Comparison of ENCODE assay signal across 8 cellular contexts in genomic region chr6:106300944-106301343, GRCh38. TPM values are rescaled to one million over a fixed set of nuclear protein-coding genes. Genes with fewer than 3 reads are reported as not detected.
A peak's percentile ranks its signal among the peaks of the same experiment; 100 is the strongest.
DNase-seq lines count a peak whose midpoint lies in the region; ATAC-seq and TF ChIP-seq lines count a peak whose summit lies in the region.
"Had no signal": no experiment of that assay in that cellular context is flagged by ENCODE, and none has a peak within 500 bp of the region (broad histone marks: within the 10 kb centered on the region; RNA-seq: fewer than 3 reads in every experiment).

No MANE protein-coding gene starts in this region.

- CTCF ChIA-PET in GM10248 (lab: Yijun Ruan, JAX), result interaction anchor here (0.6 to 2.3 kb wide), 13 partner anchors 9 to 878 kb away, joined by 3 to 16 read pairs (median 3); no protein-coding TSS in a partner anchor

- WGBS in spleen, 5 donors, result 73 to 78% (median 75%) methylated on average over 3 of the region's 3 CpGs

- no peak overlapping the region for H3K4me3 ChIP-seq in spleen

- H3K9me3 ChIP-seq in spleen, result no peaks in the 10 kb centered on the region

- ATAC-seq in GM19467 (IDR thresholded peaks at IDR 0.05; ENCODE audit: unreplicated experiment), result no peak
- no peak for ATAC-seq in GM21390 (IDR thresholded peaks at IDR 0.05; ENCODE audit: unreplicated experiment)

- H3K36me3 Mint-ChIP-seq in neural crest cell (ENCODE audit: low read depth), result no peaks in the 10 kb centered on the region

- no peaks in the 10 kb centered on the region for H3K27me3 ChIP-seq in spleen (replicated peaks in 1 of 7)

- H3K4me3 Mint-ChIP-seq in neural crest cell, result no peak overlapping the region
- H3K4me3 Mint-ChIP-seq: T-helper 1 cell treated with Interleukin-12 subunit alpha and Interleukin-12 subunit beta and Interleukin-4 antibody, amounts not matched to agents 30 μg/mL and 1 μg/mL, for 36 hours had no signal

- TF ChIP-seq CTCF in GM10248 (IDR thresholded peaks at IDR 0.05; ENCODE audit: control extremely low read depth, extremely low read depth, low read depth, missing control alignments) (peak; percentile 36), neural crest cell (conservative IDR thresholded peaks at IDR 0.05) (peak; percentile 68), spleen (IDR thresholded peaks at IDR 0.05 in 8 of 11, conservative IDR thresholded peaks at IDR 0.05 in 3 of 11) (peak in 5 of 11 experiments; percentile 27 to 59 (median 35))

- DNase-seq in GM10248 (ENCODE audit: extremely low spot score) (peak; percentile 16), NCI-H1694 (lab: John Stamatoyannopoulos, UW) (peak; percentile 30), dermis blood vessel endothelial cell (peak; percentile 66), neural crest cell (ENCODE audit: low read depth, low spot score) (no peak), spleen (no peak)

- POLR2A ChIA-PET in GM10248 (lab: Yijun Ruan, JAX), result no interaction called here

- intact Hi-C loops in spleen (cut with DNase I; ENCODE audit: low total_unique reads), result no loop called here

- H3K4me1 ChIP-seq in spleen, result peaks cover 0 to 23% (median 0%) of the 10 kb centered on the region in 6 donors

- H3K4me1 Mint-ChIP-seq in neural crest cell, result no peaks in the 10 kb centered on the region

- no peak for TF ChIP-seq POLR2A in spleen (IDR thresholded peaks at IDR 0.05)

- H3K27me3 Mint-ChIP-seq in neural crest cell (ENCODE audit: low read depth), result no peaks in the 10 kb centered on the region

- no peaks in the 10 kb centered on the region for H3K9me3 Mint-ChIP-seq in neural crest cell
- H3K9me3 Mint-ChIP-seq: T-helper 1 cell treated with Interleukin-12 subunit alpha and Interleukin-12 subunit beta and Interleukin-4 antibody, amounts not matched to agents 30 μg/mL and 1 μg/mL, for 36 hours had no signal

- no peak overlapping the region for H3K27ac Mint-ChIP-seq in neural crest cell (ENCODE audit: unreplicated experiment)
- H3K27ac Mint-ChIP-seq: T-helper 1 cell treated with Interleukin-12 subunit alpha and Interleukin-12 subunit beta and Interleukin-4 antibody, amounts not matched to agents 30 μg/mL and 1 μg/mL, for 36 hours had no signal

- peaks cover 0 to 7% (median 0%) of the 10 kb centered on the region in 6 donors for H3K36me3 ChIP-seq in spleen

- no peak overlapping the region for H3K27ac ChIP-seq in spleen

RNA-seq across cellular contexts. Expression of gene ATG5, which starts 24.6 kb away (rescaled TPM):
- 65.0 and 72.3 TPM in 2 replicates for total RNA-seq in dermis blood vessel endothelial cell
- 22.5 and 22.8 TPM in 2 replicates for total RNA-seq in neural crest cell
- total RNA-seq in spleen, result 10 to 100 TPM; 25.2 to 41.6 (median 34.5) TPM
- 10 to 100 TPM; 12.1 to 17.1 (median 14.2) TPM for polyA plus RNA-seq in spleen

RNA-seq across cellular contexts. Expression of gene CRYBG1, which starts 59.6 kb away (rescaled TPM):
- total RNA-seq in dermis blood vessel endothelial cell, result 38.1 and 44.9 TPM in 2 replicates
- total RNA-seq in neural crest cell, result 0.07 TPM in 1 of 2 replicates, not detected in the other
- 10 to 100 TPM; 24.1 to 39.1 (median 29.9) TPM for total RNA-seq in spleen
- 1 to 10 TPM; 5.6 to 8.1 (median 7.2) TPM for polyA plus RNA-seq in spleen

Comparison
In these comparisons a context has a peak if more than half of its experiments do, and no peak if none do; other contexts are left out.
1. DNase-seq: peak in GM10248 (single experiment), NCI-H1694 (single experiment) and dermis blood vessel endothelial cell (single experiment); none in neural crest cell (single experiment) and spleen (single experiment).
2. RNA of gene CRYBG1, which starts 59.6 kb away (total RNA-seq): 38.1 to 44.9 TPM in dermis blood vessel endothelial cell and 24.1 to 39.1 TPM in spleen; 0.07 TPM in neural crest cell; every median in the first group is over 10 times any median in the second.